Comparison of ENCODE assay signal across 1 cellular context in genomic region chr9:136632102-136632798, GRCh38. TPM values are rescaled to one million over a fixed set of nuclear protein-coding genes. Genes with fewer than 3 reads are reported as not detected.
"Had no signal": no experiment of that assay in that cellular context is flagged by ENCODE, and none has a peak within 500 bp of the region (broad histone marks: within the 10 kb centered on the region; RNA-seq: fewer than 3 reads in every experiment).

No MANE protein-coding gene starts in this region.

RNA-seq across cellular contexts. Expression of gene EGFL7, which starts 30.5 kb away (rescaled TPM):
- total RNA-seq: OCI-LY7 had no signal
